In the genomic region with DNA sequence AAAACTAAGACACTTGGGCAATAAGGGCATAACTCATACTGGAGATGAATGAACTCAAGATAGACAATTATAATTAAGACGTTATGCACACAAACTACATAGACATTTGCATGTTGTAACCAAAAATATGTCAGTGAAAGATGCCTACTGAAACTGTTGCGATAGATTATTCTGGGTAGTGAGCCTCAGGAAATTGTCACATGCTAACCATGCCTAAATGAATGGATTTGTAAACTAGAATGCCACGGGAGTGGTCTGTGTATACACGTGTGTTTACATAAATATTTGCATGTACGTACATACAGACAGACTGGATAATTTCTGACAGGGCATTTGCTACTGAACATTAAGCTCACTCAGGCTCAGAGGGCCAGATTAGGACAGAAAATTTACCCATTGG, we compare ENCODE assay signal across 9 cellular contexts. TPM values are rescaled to one million over a fixed set of nuclear protein-coding genes. Genes with fewer than 3 reads are reported as not detected.
A peak's percentile ranks its signal among the peaks of the same experiment; 100 is the strongest.
DNase-seq lines count a peak whose midpoint lies in the region; ATAC-seq and TF ChIP-seq lines count a peak whose summit lies in the region.
"Had no signal": no experiment of that assay in that cellular context is flagged by ENCODE, and none has a peak within 500 bp of the region (broad histone marks: within the 10 kb centered on the region; RNA-seq: fewer than 3 reads in every experiment).

No MANE protein-coding gene starts in this region.

- H3K27me3 ChIP-seq in mammary epithelial cell (ENCODE audit: insufficient read depth, low read length) (no peaks in the 10 kb centered on the region), stomach (no peaks in the 10 kb centered on the region), body of pancreas (no peaks in the 10 kb centered on the region)

- no TSS peak for BruUV-seq in mammary epithelial cell (replicated peaks; lab: Mats Ljungman, UMichigan)

- TF ChIP-seq EP300 in stomach (IDR thresholded peaks at IDR 0.05), result no peak

- peak overlapping the region; percentile 3 for H2AFZ ChIP-seq in mammary epithelial cell (ENCODE audit: low read depth, low read length)

- intact Hi-C loops in mammary epithelial cell (cut with micrococcal nuclease) (loop anchor here (10.0 kb wide), 1 partner anchor 480 kb away; the partner anchor contains the start of gene SLC44A1), stomach (cut with DNase I; ENCODE audit: low total_unique reads) (no loop called here), body of pancreas (cut with DNase I) (no loop called here)

- H3K9me3 ChIP-seq in mammary epithelial cell (replicated peaks; ENCODE audit: insufficient read depth, low read length), result no peaks in the 10 kb centered on the region
- H3K9me3 ChIP-seq in stomach, result no peaks in the 10 kb centered on the region
- no peaks in the 10 kb centered on the region for H3K9me3 ChIP-seq in body of pancreas

- TF ChIP-seq CTCF in 22Rv1 (IDR thresholded peaks at IDR 0.05) (no peak), mammary epithelial cell (conservative IDR thresholded peaks at IDR 0.05 in 1 of 2, IDR thresholded peaks at IDR 0.05 in 1 of 2; ENCODE audit: extremely low read depth in 1 of 2, insufficient read depth in 1 of 2, low read depth in 1 of 2, low read length in 2 of 2) (no peak), stomach (IDR thresholded peaks at IDR 0.05) (no peak), body of pancreas (IDR thresholded peaks at IDR 0.05) (no peak)

- DNase-seq in mammary epithelial cell, result no peak
- no peak for DNase-seq in stomach
- DNase-seq in NK-92 (lab: John Stamatoyannopoulos, UW; ENCODE audit: unreplicated experiment), result no peak
- no peak for DNase-seq in NCI-H226
- DNase-seq in body of pancreas, result no peak
- DNase-seq: DMS79 treated with DMSO at 0.1 percent for 48 hours had no signal

- no peak overlapping the region for H3K4me2 ChIP-seq in mammary epithelial cell (ENCODE audit: insufficient read depth, low read depth, low read length)

- peaks cover 2% of the 10 kb centered on the region for H3K4me1 ChIP-seq in mammary epithelial cell (ENCODE audit: insufficient read depth, low read length)
- peaks cover 10 to 24% (median 18%) of the 10 kb centered on the region in 4 donors for H3K4me1 ChIP-seq in stomach
- peaks cover 11% of the 10 kb centered on the region for H3K4me1 ChIP-seq in body of pancreas

- WGBS in mammary epithelial cell (ENCODE audit: low coverage, missing lambda C conversion rate), result 84% methylated on average over 5 of the region's 5 CpGs
- WGBS in stomach, 5 donors, result 32 to 59% (median 46%) methylated on average over 5 of the region's 5 CpGs
- WGBS in body of pancreas, 2 donors, result 27 to 48% methylated on average over 5 of the region's 5 CpGs

- H3K36me3 ChIP-seq in mammary epithelial cell (ENCODE audit: insufficient read depth, low read length), result peaks cover 3% of the 10 kb centered on the region
- peaks cover 0 to 6% (median 3%) of the 10 kb centered on the region in 4 donors for H3K36me3 ChIP-seq in stomach
- H3K36me3 ChIP-seq in body of pancreas (replicated peaks in 1 of 2; ENCODE audit: insufficient read depth in 1 of 2, low read depth in 2 of 2), result no peaks in the 10 kb centered on the region

- in situ Hi-C loops in mammary epithelial cell (cut with MboI; ENCODE audit: low sequenced_read_pairs in 2 of 2), result no loop called here

- peak overlapping the region; percentile 75 for H3K27ac ChIP-seq in 22Rv1
- H3K27ac ChIP-seq in mammary epithelial cell (ENCODE audit: insufficient read depth, low read depth, low read length), result no peak overlapping the region
- no peak overlapping the region for H3K27ac ChIP-seq in stomach
- no peak overlapping the region for H3K27ac ChIP-seq in body of pancreas

- H3K9ac ChIP-seq in mammary epithelial cell (ENCODE audit: insufficient read depth, low read length), result no peak overlapping the region

- no peaks in the 10 kb centered on the region for H3K79me2 ChIP-seq in mammary epithelial cell (ENCODE audit: insufficient read depth, low read length)

- peak; percentile 55 for ATAC-seq in GM18867 (IDR thresholded peaks at IDR 0.05; ENCODE audit: unreplicated experiment)
- peak; percentile 49 for ATAC-seq in HG03280 (IDR thresholded peaks at IDR 0.05; ENCODE audit: unreplicated experiment)
- no peak for ATAC-seq in body of pancreas

- no peaks in the 10 kb centered on the region for H4K20me1 ChIP-seq in mammary epithelial cell (ENCODE audit: insufficient read depth, low read length)

- TF ChIP-seq POLR2A in stomach (IDR thresholded peaks at IDR 0.05), result no peak
- no peak for TF ChIP-seq POLR2A in body of pancreas (IDR thresholded peaks at IDR 0.05)

- dilution Hi-C loops in mammary epithelial cell (cut with HindIII; ENCODE audit: low sequenced_read_pairs), result no loop called here

- no peak overlapping the region for H3K4me3 ChIP-seq in mammary epithelial cell (replicated peaks in 1 of 3; ENCODE audit: insufficient read depth in 1 of 3, low read depth in 2 of 3, low read length in 3 of 3)
- H3K4me3 ChIP-seq in stomach, result peak overlapping the region in 1 of 4 donors; percentile 64
- H3K4me3 ChIP-seq in body of pancreas, result no peak overlapping the region

- CTCF ChIA-PET in mammary epithelial cell (lab: Charles Lee; ENCODE audit: low non-redundant PET), result interaction anchor here (0.6 kb wide), 1 partner anchor 98 kb away, joined by 3 read pairs; no protein-coding TSS in a partner anchor

RNA-seq across cellular contexts. Expression of gene NIPSNAP3B, which starts 1.2 kb away (rescaled TPM):
- 1 to 10 TPM in 1 of 2 donors, under 1 TPM in 1; 0.52 to 3.7 TPM for total RNA-seq in mammary epithelial cell
- 0.23 TPM for polyA plus RNA-seq in mammary epithelial cell
- not detected for polyA minus RNA-seq in mammary epithelial cell
- 1 to 10 TPM in 2 of 5 donors, not detected in 3; 2.0 to 5.5 TPM for total RNA-seq in stomach
- 1 to 10 TPM in 2 of 3 donors, under 1 TPM in 1; 0.75 to 2.3 (median 1.7) TPM for polyA plus RNA-seq in stomach
- total RNA-seq in body of pancreas, result 1 to 10 TPM in 1 of 2 donors, not detected in 1; 2.6 TPM

RNA-seq across cellular contexts. Expression of gene NIPSNAP3A, which starts 17.7 kb away (rescaled TPM):
- 10 to 100 TPM; 19.2 to 50.2 TPM for total RNA-seq in mammary epithelial cell
- 19.8 TPM for polyA plus RNA-seq in mammary epithelial cell
- 11.5 TPM for polyA minus RNA-seq in mammary epithelial cell
- 10 to 100 TPM in 3 of 5 donors, 1 to 10 TPM in 2; 4.5 to 59.3 (median 11.7) TPM for total RNA-seq in stomach
- 10 to 100 TPM; 24.3 to 36.4 (median 26.0) TPM for polyA plus RNA-seq in stomach
- total RNA-seq in body of pancreas, result 10 to 100 TPM; 12.5 to 15.2 TPM
